ENCODE assay signal across 8 cellular contexts in the genomic region with DNA sequence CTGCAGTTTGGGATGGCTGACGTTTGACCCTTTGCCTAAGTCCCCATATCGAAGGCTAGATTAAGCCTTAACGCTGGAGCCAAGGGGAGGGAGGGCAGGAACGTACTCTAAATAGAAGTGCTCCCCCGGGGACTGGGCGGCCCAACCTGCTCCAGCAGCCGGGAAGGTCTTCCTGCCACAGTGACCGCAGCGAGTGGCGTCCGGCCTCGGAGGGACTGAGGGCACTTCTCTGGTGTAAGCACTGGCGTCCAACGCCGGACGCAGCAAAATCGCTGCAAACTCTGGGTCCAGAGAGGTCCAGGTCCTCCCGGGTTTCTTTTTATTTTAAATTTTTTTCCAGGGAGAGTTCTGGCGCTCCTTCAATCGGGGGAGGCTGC. TPM values are rescaled to one million over a fixed set of nuclear protein-coding genes. Genes with fewer than 3 reads are reported as not detected.
A peak's percentile ranks its signal among the peaks of the same experiment; 100 is the strongest.
DNase-seq lines count a peak whose midpoint lies in the region; ATAC-seq and TF ChIP-seq lines count a peak whose summit lies in the region.

No MANE protein-coding gene starts in this region.

- H3K9me2 ChIP-seq in PC-3 (replicated peaks; ENCODE audit: low read length) = no peaks in the 10 kb centered on the region

- H3K36me3 ChIP-seq in PC-3 (ENCODE audit: low read depth, low read length) (no peaks in the 10 kb centered on the region), mucosa of descending colon (ENCODE audit: low read depth) (no peaks in the 10 kb centered on the region)

- H3K79me2 ChIP-seq in PC-3 (ENCODE audit: low read length) = peaks cover 6% of the 10 kb centered on the region; the same call in 1 of the 2 replicates

- H3K4me1 Mint-ChIP-seq in CD14-positive monocyte = peaks cover 24% of the 10 kb centered on the region

- H3K36me3 Mint-ChIP-seq in CD14-positive monocyte = no peaks in the 10 kb centered on the region

- CTCF ChIA-PET in PC-3 (lab: Charles Lee) = no interaction called here

- TF ChIP-seq CTCF in CD14-positive monocyte (IDR thresholded peaks at IDR 0.05) = no peak
- no peak for TF ChIP-seq CTCF in PC-3 (conservative IDR thresholded peaks at IDR 0.05; ENCODE audit: low read depth, low read length)
- no peak for TF ChIP-seq CTCF in dorsolateral prefrontal cortex (IDR thresholded peaks at IDR 0.05 in 54 of 56, conservative IDR thresholded peaks at IDR 0.05 in 2 of 56; ENCODE audit: low read depth in 1 of 56, partially characterized antibody in 56 of 56)
- no peak for TF ChIP-seq CTCF in mucosa of descending colon (IDR thresholded peaks at IDR 0.05)

- H3K4me1 ChIP-seq in PC-3 (ENCODE audit: insufficient read depth, low read length) (peaks cover 36% of the 10 kb centered on the region), mucosa of descending colon (ENCODE audit: low read depth) (peaks cover 8% of the 10 kb centered on the region)

- BruUV-seq in PC-3 (replicated peaks; lab: Mats Ljungman, UMichigan) = TSS peak; percentile 81

- peak overlapping the region; percentile 14 for H3K27ac ChIP-seq in PC-3 (ENCODE audit: low read length)
- H3K27ac ChIP-seq in dorsolateral prefrontal cortex = peak overlapping the region in 58 of 59 donors; percentile 21 to 99 (median 88)

- H3K9me3 Mint-ChIP-seq in CD14-positive monocyte = peaks cover 3 to 9% (median 7%) of the 10 kb centered on the region in 7 donors

- no peak for DNase-seq in CD14-positive monocyte (ENCODE audit: low spot score)
- DNase-seq in PC-3 = no peak
- DNase-seq in dorsolateral prefrontal cortex = peak in 3 of 10 donors; percentile 8 to 27 (median 14)
- DNase-seq in mucosa of descending colon = no peak
- no peak for DNase-seq in SK-N-DZ (ENCODE audit: low spot score)
- no peak for DNase-seq in NCI-H2171 treated with DMSO at 0.1 percent for 48 hours (lab: John Stamatoyannopoulos, UW)

- H3K9ac ChIP-seq in PC-3 (ENCODE audit: low read length) = peak overlapping the region; percentile 44; the same call in 1 of the 2 replicates

- no peaks in the 10 kb centered on the region for H3K27me3 ChIP-seq in PC-3 (ENCODE audit: low read length)
- H3K27me3 ChIP-seq in dorsolateral prefrontal cortex = no peaks in the 10 kb centered on the region

- H3F3A ChIP-seq in PC-3 (ENCODE audit: low read length, unreplicated experiment) = no peaks in the 10 kb centered on the region

- H3K4me2 ChIP-seq in PC-3 (ENCODE audit: low read length) = peak overlapping the region; percentile 99

- peaks cover 2 to 7% (median 3%) of the 10 kb centered on the region in 3 donors for H3K27me3 Mint-ChIP-seq in CD14-positive monocyte (ENCODE audit: low read depth in 3 of 3)

- peak overlapping the region; percentile 92 for H3K4me3 ChIP-seq in PC-3 (ENCODE audit: low read length)
- peak overlapping the region; percentile 38 to 97 (median 86) for H3K4me3 ChIP-seq in dorsolateral prefrontal cortex
- H3K4me3 ChIP-seq in mucosa of descending colon = peak overlapping the region; percentile 50

- intact Hi-C loops in CD14-positive monocyte (cut with micrococcal nuclease) = no loop called here
- intact Hi-C loops in PC-3 (cut with micrococcal nuclease) = loop anchor here (1.0 to 5.0 kb wide), 3 partner anchors 28 to 48 kb away; a partner anchor contains a TSS
- intact Hi-C loops in dorsolateral prefrontal cortex (cut with DNase I) = loop anchor here (1.0 to 10.0 kb wide), 3 partner anchors 28 to 46 kb away; a partner anchor contains a TSS
- intact Hi-C loops in mucosa of descending colon (cut with DNase I, micrococcal nuclease) = no loop called here

- H4K20me1 ChIP-seq in PC-3 (ENCODE audit: low read length) = no peaks in the 10 kb centered on the region

- no peaks in the 10 kb centered on the region for H3K9me3 ChIP-seq in PC-3 (ENCODE audit: low read length)
- peaks cover 2% of the 10 kb centered on the region for H3K9me3 ChIP-seq in mucosa of descending colon

- ATAC-seq in GM21619 (IDR thresholded peaks at IDR 0.05; ENCODE audit: unreplicated experiment) (peak; percentile 11), PC-3 (peak; percentile 33), mucosa of descending colon (peak; percentile 2), HG03565 (IDR thresholded peaks at IDR 0.05; ENCODE audit: unreplicated experiment) (no peak)

- peak overlapping the region; percentile 96 to 99 for H3K4me3 Mint-ChIP-seq in CD14-positive monocyte

- POLR2A ChIA-PET in PC-3 (lab: Charles Lee; ENCODE audit: unreplicated experiment) = interaction anchor here (0.6 kb wide), 1 partner anchor 175 kb away, joined by 3 read pairs; no protein-coding TSS in a partner anchor

- peak overlapping the region; percentile 79 for H2AFZ ChIP-seq in PC-3 (ENCODE audit: low read length)

- peak overlapping the region in 1 of 7 donors; percentile 8 for H3K27ac Mint-ChIP-seq in CD14-positive monocyte

RNA-seq across cellular contexts. Expression of a gene that starts 0.5 kb away (rescaled TPM):
- under 1 TPM in 1 of 2 donors, not detected in 1; 0.17 TPM for polyA plus RNA-seq in CD14-positive monocyte
- total RNA-seq in PC-3 (2014; rRNA removed) = 2.4 and 4.4 TPM in 2 replicates
- 10 to 100 TPM in 39 of 120 experiments, 1 to 10 TPM in 81; 4.6 to 16.6 (median 8.6) TPM for total RNA-seq in dorsolateral prefrontal cortex
- total RNA-seq in mucosa of descending colon = 10 to 100 TPM in 2 of 3 donors, 1 to 10 TPM in 1; 5.3 to 11.5 (median 11.1) TPM
- polyA plus RNA-seq in SK-N-DZ (2014; cell fraction: cytosol; rRNA removed) = 0.65 and 0.96 TPM in 2 replicates
- polyA plus RNA-seq in SK-N-DZ (2014; cell fraction: nucleus; rRNA removed) = 0.79 and 1.6 TPM in 2 replicates

RNA-seq across cellular contexts. Expression of a gene that starts 28.3 kb away (rescaled TPM):
- polyA plus RNA-seq in CD14-positive monocyte = 100 to 1,000 TPM; 786 to 858 TPM
- total RNA-seq in PC-3 (2014; rRNA removed) = 908 and 1,159 TPM in 2 replicates
- total RNA-seq in dorsolateral prefrontal cortex = 100 to 1,000 TPM; 380 to 738 (median 498) TPM
- total RNA-seq in mucosa of descending colon = 1,000 to 10,000 TPM; 1,587 to 1,905 (median 1,789) TPM
- polyA plus RNA-seq in SK-N-DZ (2014; cell fraction: cytosol; rRNA removed) = 1,251 and 1,297 TPM in 2 replicates
- 1,000 and 1,088 TPM in 2 replicates for polyA plus RNA-seq in SK-N-DZ (2014; cell fraction: nucleus; rRNA removed)

Comparison
In these comparisons a context has a peak if more than half of its experiments do, and no peak if none do; other contexts are left out.
1. intact Hi-C loops: an anchor here in PC-3 (1.0 to 5.0 kb wide) and dorsolateral prefrontal cortex (1.0 to 10.0 kb wide); none called in CD14-positive monocyte and mucosa of descending colon.